Comparison of ENCODE assay signal across 1 cellular context in genomic region chr7:17968791-17969715, GRCh38.
TF ChIP-seq lines count a peak whose summit lies in the region.

No MANE protein-coding gene starts in this region.

TF ChIP-seq in HepG2, 621 proteins besides CTCF, POLR2A, EP300 and RAD21:
- TF ChIP-seq DDIT3 (CRISPR knock-in tag; IDR thresholded peaks at IDR 0.05), result no peak
TF ChIP-seq in HepG2: peak in this region for 0.
